In the genomic region with DNA sequence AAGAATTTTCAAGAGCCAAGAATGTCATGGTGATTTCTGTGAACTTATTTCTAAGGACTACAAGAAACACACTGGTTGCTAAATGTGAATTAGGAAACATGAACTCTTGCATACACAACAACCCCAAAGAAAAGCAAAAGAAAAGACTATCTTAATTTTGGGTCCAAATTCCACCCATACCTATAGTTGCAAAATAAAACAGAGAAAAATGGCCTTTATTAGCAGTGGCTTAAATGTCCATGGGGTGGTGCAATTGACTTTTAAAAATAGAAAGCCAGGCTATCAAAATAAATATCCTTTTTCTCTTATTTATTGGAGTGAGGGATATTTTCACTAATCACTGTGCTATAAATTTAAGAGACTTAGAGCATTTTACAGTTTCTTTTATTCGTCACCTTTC, we compare ENCODE assay signal across 1 cellular context.
TF ChIP-seq lines count a peak whose summit lies in the region.

No MANE protein-coding gene starts in this region.

TF ChIP-seq in WTC11, 78 proteins besides CTCF, POLR2A, EP300 and RAD21 (continued from another document):
- TF ChIP-seq, protein P1, sequence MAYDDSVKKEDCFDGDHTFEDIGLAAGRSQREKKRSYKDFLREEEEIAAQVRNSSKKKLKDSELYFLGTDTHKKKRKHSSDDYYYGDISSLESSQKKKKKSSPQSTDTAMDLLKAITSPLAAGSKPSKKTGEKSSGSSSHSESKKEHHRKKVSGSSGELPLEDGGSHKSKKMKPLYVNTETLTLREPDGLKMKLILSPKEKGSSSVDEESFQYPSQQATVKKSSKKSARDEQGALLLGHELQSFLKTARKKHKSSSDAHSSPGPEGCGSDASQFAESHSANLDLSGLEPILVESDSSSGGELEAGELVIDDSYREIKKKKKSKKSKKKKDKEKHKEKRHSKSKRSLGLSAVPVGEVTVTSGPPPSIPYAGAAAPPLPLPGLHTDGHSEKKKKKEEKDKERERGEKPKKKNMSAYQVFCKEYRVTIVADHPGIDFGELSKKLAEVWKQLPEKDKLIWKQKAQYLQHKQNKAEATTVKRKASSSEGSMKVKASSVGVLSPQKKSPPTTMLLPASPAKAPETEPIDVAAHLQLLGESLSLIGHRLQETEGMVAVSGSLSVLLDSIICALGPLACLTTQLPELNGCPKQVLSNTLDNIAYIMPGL (CRISPR knock-in tag; IDR thresholded peaks at IDR 0.05) = no peak
- TF ChIP-seq, protein P2, sequence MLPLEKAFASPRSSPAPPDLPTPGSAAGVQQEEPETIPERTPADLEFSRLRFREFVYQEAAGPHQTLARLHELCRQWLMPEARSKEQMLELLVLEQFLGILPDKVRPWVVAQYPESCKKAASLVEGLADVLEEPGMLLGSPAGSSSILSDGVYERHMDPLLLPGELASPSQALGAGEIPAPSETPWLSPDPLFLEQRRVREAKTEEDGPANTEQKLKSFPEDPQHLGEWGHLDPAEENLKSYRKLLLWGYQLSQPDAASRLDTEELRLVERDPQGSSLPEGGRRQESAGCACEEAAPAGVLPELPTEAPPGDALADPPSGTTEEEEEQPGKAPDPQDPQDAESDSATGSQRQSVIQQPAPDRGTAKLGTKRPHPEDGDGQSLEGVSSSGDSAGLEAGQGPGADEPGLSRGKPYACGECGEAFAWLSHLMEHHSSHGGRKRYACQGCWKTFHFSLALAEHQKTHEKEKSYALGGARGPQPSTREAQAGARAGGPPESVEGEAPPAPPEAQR (CRISPR knock-in tag; IDR thresholded peaks at IDR 0.05) = no peak
- TF ChIP-seq, protein P3, sequence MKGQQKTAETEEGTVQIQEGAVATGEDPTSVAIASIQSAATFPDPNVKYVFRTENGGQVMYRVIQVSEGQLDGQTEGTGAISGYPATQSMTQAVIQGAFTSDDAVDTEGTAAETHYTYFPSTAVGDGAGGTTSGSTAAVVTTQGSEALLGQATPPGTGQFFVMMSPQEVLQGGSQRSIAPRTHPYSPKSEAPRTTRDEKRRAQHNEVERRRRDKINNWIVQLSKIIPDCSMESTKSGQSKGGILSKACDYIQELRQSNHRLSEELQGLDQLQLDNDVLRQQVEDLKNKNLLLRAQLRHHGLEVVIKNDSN (CRISPR knock-in tag; IDR thresholded peaks at IDR 0.05) = no peak
- no peak for TF ChIP-seq SP1 (CRISPR knock-in tag; conservative IDR thresholded peaks at IDR 0.05)
